In genomic region chr19:55240713-55241020, GRCh38 we compare ENCODE assay signal across 34 cellular contexts. TPM values are rescaled to one million over a fixed set of nuclear protein-coding genes. Genes with fewer than 3 reads are reported as not detected.
"Had no signal": no experiment of that assay in that cellular context is flagged by ENCODE, and none has a peak within 500 bp of the region (broad histone marks: within the 10 kb centered on the region; RNA-seq: fewer than 3 reads in every experiment).

No MANE protein-coding gene starts in this region.

- H3K9me3 ChIP-seq: Peyer's patch had no signal

- ATAC-seq: activated naive CD4-positive, alpha-beta T cell treated with anti-CD3 and anti-CD28 coated beads, Interleukin-2, amount 50 U/mL, for 72 hours; activated T-cell treated with anti-CD3 and anti-CD28 coated beads, Interleukin-2, amount 50 U/mL, for 72 hours; activated T-helper 17 cell treated with anti-CD3 and anti-CD28 coated beads, Interleukin-2, amount 50 U/mL, for 72 hours; PC-3; Right ventricle myocardium inferior; SK-N-SH treated with all-trans-retinoic acid at 6 μM for 48 hours; T-cell had no signal

- H3K4me3 Mint-ChIP-seq: activated B cell treated with CpG ODN at 0.5 μM for 24 hours; activated CD4-positive, alpha-beta memory T cell treated with anti-CD3 and anti-CD28 coated beads for 36 hours; activated T-cell treated with anti-CD3 and anti-CD28 coated beads, Interleukin-2, amount 50 U/mL, for 72 hours; activated T-helper 17 cell treated with anti-CD3 and anti-CD28 coated beads, Interleukin-2, amount 50 U/mL, for 72 hours; brain; T-cell had no signal

- H3K27me3 Mint-ChIP-seq: activated B cell treated with CpG ODN at 0.5 μM for 24 hours; activated CD4-positive, alpha-beta memory T cell treated with anti-CD3 and anti-CD28 coated beads for 36 hours; activated T-helper 17 cell treated with anti-CD3 and anti-CD28 coated beads, Interleukin-2, amount 50 U/mL, for 72 hours; brain; T-cell had no signal

- H3K4me1 Mint-ChIP-seq: brain had no signal

- H3K4me1 ChIP-seq: Peyer's patch had no signal

- H3K27me3 ChIP-seq: Peyer's patch had no signal

- H3K9me3 Mint-ChIP-seq: activated B cell treated with CpG ODN at 0.5 μM for 24 hours; activated CD4-positive, alpha-beta memory T cell treated with anti-CD3 and anti-CD28 coated beads for 36 hours; activated naive CD4-positive, alpha-beta T cell treated with anti-CD3 and anti-CD28 coated beads, Interleukin-2, amount 50 U/mL, for 72 hours; activated T-cell treated with anti-CD3 and anti-CD28 coated beads, Interleukin-2, amount 50 U/mL, for 72 hours; activated T-helper 17 cell treated with anti-CD3 and anti-CD28 coated beads, Interleukin-2, amount 50 U/mL, for 72 hours; brain; T-cell had no signal

- H3K27ac ChIP-seq: Peyer's patch, VCaP had no signal

- DNase-seq: activated B cell treated with CpG ODN at 0.5 μM for 24 hours; activated CD4-positive, alpha-beta memory T cell treated with anti-CD3 and anti-CD28 coated beads for 36 hours; activated CD4-positive, alpha-beta T cell treated with anti-CD3 and anti-CD28 coated beads for 4 hours; activated CD4-positive, alpha-beta T cell treated with anti-CD3 and anti-CD28 coated beads, Interleukin-2, amount 50 U/mL, for 1 hour; activated CD4-positive, CD25-positive, alpha-beta regulatory T cell treated with anti-CD3 and anti-CD28 coated beads, Interleukin-2, amount 50 U/mL, for 72 hours; activated effector memory CD4-positive, alpha-beta T cell treated with anti-CD3 and anti-CD28 coated beads, Interleukin-2, amount 50 U/mL, for 16 hours; activated naive CD4-positive, alpha-beta T cell; activated T-cell treated with anti-CD3 and anti-CD28 coated beads, Interleukin-2, amount 50 U/mL, for 1 hour; activated T-cell treated with anti-CD3 and anti-CD28 coated beads, Interleukin-2, amount 50 U/mL, for 72 hours; caudate nucleus; NCI-H1092 treated with DMSO at 0.1 percent for 48 hours; NCI-H1417; NCI-H146; NCI-H187; NCI-H2029 treated with DMSO at 0.1 percent for 48 hours; NCI-H2107; NCI-H2171; NCI-H510A; NCI-H526; NCI-H748 treated with DMSO at 0.1 percent for 48 hours; NK-92 treated with Interleukin-12 subunit alpha and Interleukin-12 subunit beta, amount 100 ng/mL, for 24 hours; PC-3; Peyer's patch; RPMI8226; SIG-M5; T-cell; T-helper 2 cell; T-helper 9 cell had no signal

- H3K4me3 ChIP-seq: Peyer's patch had no signal

- H3K27ac Mint-ChIP-seq: activated B cell treated with CpG ODN at 0.5 μM for 24 hours; activated CD4-positive, alpha-beta memory T cell treated with anti-CD3 and anti-CD28 coated beads for 36 hours; activated naive CD4-positive, alpha-beta T cell treated with anti-CD3 and anti-CD28 coated beads, Interleukin-2, amount 50 U/mL, for 72 hours; activated T-cell treated with anti-CD3 and anti-CD28 coated beads, Interleukin-2, amount 50 U/mL, for 72 hours; activated T-helper 17 cell treated with anti-CD3 and anti-CD28 coated beads, Interleukin-2, amount 50 U/mL, for 72 hours; T-cell had no signal

RNA-seq across cellular contexts. Expression of gene PTPRH, which starts 31.4 kb away (rescaled TPM):
- total RNA-seq: activated B cell treated with CpG ODN at 0.5 μM for 24 hours; activated CD4-positive, alpha-beta memory T cell treated with anti-CD3 and anti-CD28 coated beads for 36 hours; activated T-cell treated with anti-CD3 and anti-CD28 coated beads, Interleukin-2, amount 50 U/mL, for 72 hours; activated T-helper 17 cell treated with anti-CD3 and anti-CD28 coated beads, Interleukin-2, amount 50 U/mL, for 72 hours had no signal
